In genomic region chr15:80942746-80943565, GRCh38 we compare ENCODE assay signal across 15 cellular contexts. TPM values are rescaled to one million over a fixed set of nuclear protein-coding genes. Genes with fewer than 3 reads are reported as not detected.
A peak's percentile ranks its signal among the peaks of the same experiment; 100 is the strongest.
DNase-seq lines count a peak whose midpoint lies in the region; ATAC-seq and TF ChIP-seq lines count a peak whose summit lies in the region.
"Had no signal": no experiment of that assay in that cellular context is flagged by ENCODE, and none has a peak within 500 bp of the region (broad histone marks: within the 10 kb centered on the region; RNA-seq: fewer than 3 reads in every experiment).

No MANE protein-coding gene starts in this region.

- intact Hi-C loops in left ventricle myocardium inferior (cut with micrococcal nuclease): no loop called here

- ATAC-seq in RWPE2 (ENCODE audit: low read depth): no peak; the same call in 2 of the 3 replicates
- ATAC-seq in activated CD8-positive, alpha-beta T cell treated with anti-CD3 and anti-CD28 coated beads, Interleukin-2, amount 10 ng/mL, durations not matched to agents 7 days and 5 days: no peak
- no peak for ATAC-seq in GM21390 (IDR thresholded peaks at IDR 0.05; ENCODE audit: unreplicated experiment)

- H3K4me3 ChIP-seq in RWPE2 (ENCODE audit: severe bottlenecking): no peak overlapping the region
- H3K4me3 ChIP-seq in left ventricle myocardium inferior: no peak overlapping the region
- H3K4me3 ChIP-seq in parathyroid adenoma (ENCODE audit: low read depth, low read length): no peak overlapping the region

- H3K4me1 Mint-ChIP-seq in activated CD8-positive, alpha-beta T cell treated with anti-CD3 and anti-CD28 coated beads, Interleukin-2, amount 10 ng/mL, durations not matched to agents 7 days and 5 days (ENCODE audit: low read depth): no peaks in the 10 kb centered on the region

- no peak for TF ChIP-seq CTCF in RWPE2 (IDR thresholded peaks at IDR 0.05; ENCODE audit: poor library complexity, severe bottlenecking)
- no peak for TF ChIP-seq CTCF in left ventricle myocardium inferior (IDR thresholded peaks at IDR 0.05; ENCODE audit: borderline replicate concordance)
- TF ChIP-seq CTCF in parathyroid adenoma (IDR thresholded peaks at IDR 0.05): peak; percentile 35

- POLR2A ChIA-PET in activated CD8-positive, alpha-beta T cell treated with anti-CD3 and anti-CD28 coated beads, Interleukin-2, amount 10 ng/mL, durations not matched to agents 7 days and 5 days (lab: Charles Lee): no interaction called here

- H3K9me3 ChIP-seq in RWPE2 (ENCODE audit: severe bottlenecking) (no peaks in the 10 kb centered on the region), left ventricle myocardium inferior (replicated peaks) (no peaks in the 10 kb centered on the region), parathyroid adenoma (ENCODE audit: control insufficient read depth, low read length) (no peaks in the 10 kb centered on the region)
- H3K9me3 ChIP-seq: Caco-2 had no signal

- H3K27me3 ChIP-seq in RWPE2 (ENCODE audit: insufficient read depth, poor library complexity, severe bottlenecking) (no peaks in the 10 kb centered on the region), left ventricle myocardium inferior (ENCODE audit: low read depth) (no peaks in the 10 kb centered on the region), parathyroid adenoma (ENCODE audit: control insufficient read depth, insufficient read depth, low read length) (no peaks in the 10 kb centered on the region)

- no peak overlapping the region for H3K4me2 ChIP-seq in parathyroid adenoma (ENCODE audit: low read length)

- no peak overlapping the region for H3K4me3 Mint-ChIP-seq in activated CD8-positive, alpha-beta T cell treated with anti-CD3 and anti-CD28 coated beads, Interleukin-2, amount 10 ng/mL, durations not matched to agents 7 days and 5 days

- no peak overlapping the region for H2AFZ ChIP-seq in parathyroid adenoma

- no peak overlapping the region for H3K27ac ChIP-seq in RWPE2 (ENCODE audit: poor library complexity, severe bottlenecking)
- H3K27ac ChIP-seq in left ventricle myocardium inferior (replicated peaks): no peak overlapping the region
- H3K27ac ChIP-seq in parathyroid adenoma: no peak overlapping the region

- CTCF ChIA-PET in activated CD8-positive, alpha-beta T cell treated with anti-CD3 and anti-CD28 coated beads, Interleukin-2, amount 10 ng/mL, durations not matched to agents 7 days and 5 days (lab: Charles Lee): interaction anchor here (0.6 kb wide), 1 partner anchor 25 kb away, joined by 3 read pairs; no protein-coding TSS in a partner anchor

- H3K79me2 ChIP-seq in parathyroid adenoma: no peaks in the 10 kb centered on the region

- H3K36me3 ChIP-seq in RWPE2 (ENCODE audit: low read depth) (peaks cover 4% of the 10 kb centered on the region; the same call in 1 of the 2 replicates), left ventricle myocardium inferior (peaks cover 53% of the 10 kb centered on the region), parathyroid adenoma (ENCODE audit: control insufficient read depth, insufficient read depth, low read length) (no peaks in the 10 kb centered on the region)

- H3K36me3 Mint-ChIP-seq in activated CD8-positive, alpha-beta T cell treated with anti-CD3 and anti-CD28 coated beads, Interleukin-2, amount 10 ng/mL, durations not matched to agents 7 days and 5 days (ENCODE audit: low read depth): peaks cover 10% of the 10 kb centered on the region

- H3K4me1 ChIP-seq in RWPE2 (ENCODE audit: insufficient read depth, poor library complexity, severe bottlenecking) (no peaks in the 10 kb centered on the region), left ventricle myocardium inferior (peaks cover 7% of the 10 kb centered on the region), parathyroid adenoma (peaks cover 2% of the 10 kb centered on the region)
- H3K4me1 ChIP-seq: Caco-2 had no signal

- H3K9me3 Mint-ChIP-seq in activated CD8-positive, alpha-beta T cell treated with anti-CD3 and anti-CD28 coated beads, Interleukin-2, amount 10 ng/mL, durations not matched to agents 7 days and 5 days (ENCODE audit: insufficient read depth): no peaks in the 10 kb centered on the region

- DNase-seq in Ammon's horn (ENCODE audit: low spot score): peak; percentile 27
- DNase-seq in RWPE2 (ENCODE audit: low spot score): peak; percentile 49
- peak; percentile 42 for DNase-seq in left ventricle myocardium inferior
- DNase-seq in DMS79 treated with DMSO at 0.1 percent for 48 hours (lab: John Stamatoyannopoulos, UW): no peak
- DNase-seq in activated CD8-positive, alpha-beta T cell treated with anti-CD3 and anti-CD28 coated beads, Interleukin-2, amount 10 ng/mL, durations not matched to agents 7 days and 5 days: no peak
- no peak for DNase-seq in stimulated activated CD4-positive, alpha-beta T cell treated with anti-CD3 and anti-CD28 coated beads, Interleukin-2, amount 100 ng/mL, for 24 hours
- DNase-seq: Caco-2; central memory CD4-positive, alpha-beta T cell; NCI-H2081; retina; RPMI8226; stimulated activated CD4-positive, alpha-beta T cell treated with anti-CD3 and anti-CD28 coated beads, Interleukin-1b, Interleukin-23, amount 100 ng/mL, for 48 hours; T-helper 2 cell had no signal

- no peaks in the 10 kb centered on the region for H3K27me3 Mint-ChIP-seq in activated CD8-positive, alpha-beta T cell treated with anti-CD3 and anti-CD28 coated beads, Interleukin-2, amount 10 ng/mL, durations not matched to agents 7 days and 5 days (ENCODE audit: low read depth)

- no peak overlapping the region for H3K27ac Mint-ChIP-seq in activated CD8-positive, alpha-beta T cell treated with anti-CD3 and anti-CD28 coated beads, Interleukin-2, amount 10 ng/mL, durations not matched to agents 7 days and 5 days

- H3K9ac ChIP-seq in parathyroid adenoma: no peak overlapping the region

RNA-seq across cellular contexts. Expression of gene MESD, which starts 46.7 kb away (rescaled TPM):
- total RNA-seq in left ventricle myocardium inferior: 13.5 TPM
- total RNA-seq in activated CD8-positive, alpha-beta T cell treated with anti-CD3 and anti-CD28 coated beads, Interleukin-2, amount 10 ng/mL, durations not matched to agents 7 days and 5 days: 10 to 100 TPM; 27.0 to 27.4 TPM

RNA-seq across cellular contexts. Expression of gene TLNRD1, which starts 57.8 kb away (rescaled TPM):
- total RNA-seq in left ventricle myocardium inferior: 5.5 TPM
- 10 to 100 TPM; 32.3 to 33.8 TPM for total RNA-seq in activated CD8-positive, alpha-beta T cell treated with anti-CD3 and anti-CD28 coated beads, Interleukin-2, amount 10 ng/mL, durations not matched to agents 7 days and 5 days

Comparison
In these comparisons a context has a peak if more than half of its experiments do, and no peak if none do; other contexts are left out.
1. DNase-seq: peak in Ammon's horn (single experiment), RWPE2 (single experiment) and left ventricle myocardium inferior (single experiment); none in DMS79 treated with DMSO at 0.1 percent for 48 hours (single experiment), activated CD8-positive, alpha-beta T cell treated with anti-CD3 and anti-CD28 coated beads, Interleukin-2, amount 10 ng/mL, durations not matched to agents 7 days and 5 days (single experiment) and stimulated activated CD4-positive, alpha-beta T cell treated with anti-CD3 and anti-CD28 coated beads, Interleukin-2, amount 100 ng/mL, for 24 hours (0 of 2).